In the genomic region with DNA sequence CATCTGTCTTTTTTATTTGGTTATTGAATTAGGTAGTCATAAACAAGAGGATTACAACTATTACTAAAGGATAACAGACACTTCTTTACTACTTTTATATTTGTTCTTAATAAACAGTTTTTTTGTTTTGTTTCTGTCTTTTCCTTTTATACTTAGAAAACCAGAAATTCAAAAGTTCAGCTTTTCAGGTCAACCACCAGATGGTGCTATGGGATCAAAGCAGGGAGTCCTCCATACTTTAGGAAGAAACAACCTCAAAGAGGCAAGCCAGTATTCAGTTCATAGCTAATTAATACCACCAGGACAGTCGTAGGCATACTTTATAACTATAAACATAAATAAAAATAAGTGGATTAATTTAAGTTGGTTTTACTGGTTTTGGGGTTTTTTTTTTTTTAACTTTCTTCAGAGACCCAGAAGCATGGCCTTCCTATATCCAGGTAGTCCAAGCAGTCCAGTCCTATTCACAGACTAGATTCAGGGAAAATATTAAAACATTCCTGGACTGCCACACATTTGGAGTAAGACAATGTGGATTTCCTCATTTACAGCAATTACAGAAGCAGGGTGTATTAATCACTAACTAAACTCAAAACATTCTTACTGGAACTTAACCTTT, we compare ENCODE assay signal across 8 cellular contexts. TPM values are rescaled to one million over a fixed set of nuclear protein-coding genes. Genes with fewer than 3 reads are reported as not detected.
DNase-seq lines count a peak whose midpoint lies in the region; ATAC-seq, FAIRE-seq and TF ChIP-seq lines count a peak whose summit lies in the region.

No MANE protein-coding gene starts in this region.

- ATAC-seq in A549 (peak; percentile 73 to 84; a peak in 4 of 6 replicates), HG03520 (IDR thresholded peaks at IDR 0.05; ENCODE audit: unreplicated experiment) (peak; percentile 60), HG03469 (IDR thresholded peaks at IDR 0.05; ENCODE audit: unreplicated experiment) (no peak)

- H3K36me3 ChIP-seq in GM06990 (ENCODE audit: control insufficient read depth, insufficient read depth, low read length): no peaks in the 10 kb centered on the region

- H3K4me1 ChIP-seq in A549: peaks cover 15% of the 10 kb centered on the region; the same call in 2 of the 3 replicates

- no peaks in the 10 kb centered on the region for H3K27me3 ChIP-seq in GM06990 (replicated peaks; ENCODE audit: control insufficient read depth, insufficient read depth, low read length)

- H3K27ac ChIP-seq in A549: no peak overlapping the region

- DNase-seq in A549 (ENCODE audit: low read depth in 1 of 2, low spot score in 1 of 2) (peak; percentile 10 to 68), GM06990 (ENCODE audit: extremely low read depth, insufficient read length) (peak; percentile 21), NOMO-1 treated with DMSO at 0.1 percent for 48 hours (lab: John Stamatoyannopoulos, UW; ENCODE audit: unreplicated experiment) (peak; percentile 64), glomerular visceral epithelial cell (ENCODE audit: extremely low spot score) (peak; percentile 62), putamen (ENCODE audit: low spot score) (peak; percentile 69)
- peak; percentile 24 for DNase-seq in activated naive CD4-positive, alpha-beta T cell treated with anti-CD3 and anti-CD28 coated beads, Interleukin-2, amount 50 U/mL, for 16 hours

- POLR2A ChIA-PET in A549 (lab: Yijun Ruan, JAX): interaction anchor here (0.7 to 1.4 kb wide), 3 partner anchors 102 to 308 kb away, joined by 3 read pairs; a partner anchor contains a TSS

- peak; percentile 91 to 92 for TF ChIP-seq RAD21 in A549 (conservative IDR thresholded peaks at IDR 0.05 in 1 of 2, IDR thresholded peaks at IDR 0.05 in 1 of 2)

- no peak for TF ChIP-seq EP300 in A549 (IDR thresholded peaks at IDR 0.05)

- peak; percentile 78 for TF ChIP-seq CTCF in A549 (IDR thresholded peaks at IDR 0.05)
- TF ChIP-seq CTCF in GM06990 (IDR thresholded peaks at IDR 0.05; ENCODE audit: insufficient read depth, low read length, poor library complexity, severe bottlenecking): peak; percentile 75

- H3K4me3 ChIP-seq in A549 (no peak overlapping the region), GM06990 (replicated peaks; ENCODE audit: low read depth, low read length) (no peak overlapping the region)

- CTCF ChIA-PET in A549 (lab: Yijun Ruan, JAX): interaction anchor here (0.6 to 11.2 kb wide), 54 partner anchors 8 to 1330 kb away, joined by 3 to 144 read pairs (median 4); a partner anchor contains a TSS

- no peak for TF ChIP-seq POLR2A in A549 (IDR thresholded peaks at IDR 0.05; ENCODE audit: low read length)

- WGBS in A549 (ENCODE audit: missing lambda C conversion rate): 0% methylated on average over 1 of the region's 1 CpG

- no peak overlapping the region for H3K4me2 ChIP-seq in A549

- no peaks in the 10 kb centered on the region for H3K9me3 ChIP-seq in A549

- no peak for FAIRE-seq in A549 (lab: Jason Lieb, UNC)

TF ChIP-seq in A549, 52 proteins besides CTCF, POLR2A, EP300 and RAD21:
- TF ChIP-seq RFX5 (IDR thresholded peaks at IDR 0.05) (no peak), SMC3 (IDR thresholded peaks at IDR 0.05) (peak; percentile 89), JUNB (IDR thresholded peaks at IDR 0.05) (no peak)
- TF ChIP-seq, protein P1, sequence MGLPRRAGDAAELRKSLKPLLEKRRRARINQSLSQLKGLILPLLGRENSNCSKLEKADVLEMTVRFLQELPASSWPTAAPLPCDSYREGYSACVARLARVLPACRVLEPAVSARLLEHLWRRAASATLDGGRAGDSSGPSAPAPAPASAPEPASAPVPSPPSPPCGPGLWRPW (IDR thresholded peaks at IDR 0.05): no peak
TF ChIP-seq in A549: peak in this region for 1.

RNA-seq across cellular contexts. Expression of a gene that starts 16.0 kb away (rescaled TPM):
- polyA plus RNA-seq in A549 (2011; rRNA removed) (80.2 and 125 TPM in 2 replicates), A549 (2017; fragmentation: RNase III; extraction: RNeasy Plus Mini Kit Qiagen cat#74134 plus additional on column Dnase treatment) (173 to 182 TPM (median 180 TPM) in 3 replicates)
- 61.5 and 79.0 TPM in 2 replicates for polyA plus RNA-seq in A549 (2012; cell fraction: cytosol; rRNA removed)
- 25.2 and 32.8 TPM in 2 replicates for polyA plus RNA-seq in A549 (2012; cell fraction: nucleus; rRNA removed)
- 21.7 and 21.8 TPM in 2 replicates for polyA minus RNA-seq in A549 (2011; rRNA and poly(A)+ RNA removed)

RNA-seq across cellular contexts. Expression of a gene that starts 51.1 kb away (rescaled TPM):
- polyA plus RNA-seq in A549 (2011; rRNA removed) (3.9 and 4.5 TPM in 2 replicates), A549 (2017; fragmentation: RNase III; extraction: RNeasy Plus Mini Kit Qiagen cat#74134 plus additional on column Dnase treatment) (4.3 to 9.5 TPM (median 8.2 TPM) in 3 replicates)
- polyA plus RNA-seq in A549 (2012; cell fraction: cytosol; rRNA removed): 0.71 and 0.83 TPM in 2 replicates
- polyA plus RNA-seq in A549 (2012; cell fraction: nucleus; rRNA removed): 1.3 and 1.4 TPM in 2 replicates
- 11.2 and 22.2 TPM in 2 replicates for polyA minus RNA-seq in A549 (2011; rRNA and poly(A)+ RNA removed)
